ENCODE assay signal across 8 cellular contexts in genomic region chr19:45607071-45608029, GRCh38. TPM values are rescaled to one million over a fixed set of nuclear protein-coding genes. Genes with fewer than 3 reads are reported as not detected.
A peak's percentile ranks its signal among the peaks of the same experiment; 100 is the strongest.
DNase-seq lines count a peak whose midpoint lies in the region; ATAC-seq and TF ChIP-seq lines count a peak whose summit lies in the region.

No MANE protein-coding gene starts in this region.

- no peak overlapping the region for H3K27ac ChIP-seq in OCI-LY1 (ENCODE audit: low read depth, low read length, poor library complexity, severe bottlenecking)
- H3K27ac ChIP-seq in tibial nerve, result peak overlapping the region in 3 of 4 donors; percentile 15 to 62 (median 42)

- peaks cover 5 to 12% of the 10 kb centered on the region in 2 donors for H3K4me1 Mint-ChIP-seq in natural killer cell

- TF ChIP-seq CTCF in AG10803 (conservative IDR thresholded peaks at IDR 0.05; ENCODE audit: low read length), result peak; percentile 92
- TF ChIP-seq CTCF in OCI-LY1 (IDR thresholded peaks at IDR 0.05; ENCODE audit: low read length), result peak; percentile 60
- peak; percentile 84 for TF ChIP-seq CTCF in natural killer cell (IDR thresholded peaks at IDR 0.05)
- TF ChIP-seq CTCF in tibial nerve (IDR thresholded peaks at IDR 0.05), result peak; percentile 82 to 91 (median 90)

- H3K9me3 Mint-ChIP-seq in natural killer cell, result no peaks in the 10 kb centered on the region

- ATAC-seq in natural killer cell, result peak in 2 of 3 donors; percentile 73 to 81
- ATAC-seq in HG03159 (IDR thresholded peaks at IDR 0.05; ENCODE audit: unreplicated experiment), result no peak

- H4K20me1 ChIP-seq in OCI-LY1 (ENCODE audit: insufficient read depth, low read length), result no peaks in the 10 kb centered on the region

- peak; percentile 44 to 59 for TF ChIP-seq EP300 in tibial nerve (IDR thresholded peaks at IDR 0.05)

- intact Hi-C loops in natural killer cell (cut with micrococcal nuclease), result loop anchor here (1.0 to 5.0 kb wide), 2 partner anchors 36 to 75 kb away; no protein-coding TSS in a partner anchor

- peak overlapping the region in 1 of 2 donors; percentile 86 for H3K27ac Mint-ChIP-seq in natural killer cell

- peaks cover 10% of the 10 kb centered on the region for H3K36me3 Mint-ChIP-seq in natural killer cell

- DNase-seq in AG10803 (ENCODE audit: low read depth), result peak; percentile 49
- DNase-seq in H7, result peak; percentile 89
- peak; percentile 13 for DNase-seq in activated effector memory CD4-positive, alpha-beta T cell treated with Interleukin-2 at 50 U/mL for 16 hours
- peak; percentile 36 for DNase-seq in fibroblast of the conjunctiva (ENCODE audit: low read depth)
- DNase-seq in natural killer cell, result peak; percentile 43
- peak; percentile 60 to 75 for DNase-seq in tibial nerve (ENCODE audit: low spot score in 2 of 2)

- 12 to 16% methylated on average over 28 of the region's 28 CpGs for WGBS in tibial nerve, 2 donors

- no peak overlapping the region for H3K4me2 ChIP-seq in OCI-LY1 (ENCODE audit: low read length)

- H3K9me3 ChIP-seq in OCI-LY1 (ENCODE audit: low read length) (0 out of 2 replicates have a peak, but pooled peaks cover 5% of the 10 kb centered on the region), tibial nerve (no peaks in the 10 kb centered on the region)

- no peak overlapping the region for H3K4me3 Mint-ChIP-seq in natural killer cell

- H2AFZ ChIP-seq in OCI-LY1 (ENCODE audit: low read length), result no peak overlapping the region

- H3F3A ChIP-seq in OCI-LY1 (ENCODE audit: insufficient read depth, low read length), result no peaks in the 10 kb centered on the region

- no peak for TF ChIP-seq POLR2A in tibial nerve (IDR thresholded peaks at IDR 0.05)

- H3K36me3 ChIP-seq in H7 (replicated peaks; ENCODE audit: control insufficient read depth, insufficient read depth, low read length) (no peaks in the 10 kb centered on the region; the same call in 1 of the 2 replicates), OCI-LY1 (ENCODE audit: insufficient read depth, low read length) (peaks cover 36% of the 10 kb centered on the region), tibial nerve (peaks cover 0 to 40% (median 0%) of the 10 kb centered on the region in 3 donors)

- H3K27me3 Mint-ChIP-seq in natural killer cell (ENCODE audit: low read depth in 2 of 2), result peaks cover 11 to 13% of the 10 kb centered on the region in 2 donors

- no peaks in the 10 kb centered on the region for H3K9me2 ChIP-seq in OCI-LY1 (ENCODE audit: low read depth, low read length)

- H3K79me2 ChIP-seq in OCI-LY1 (ENCODE audit: insufficient read depth, low read length), result no peaks in the 10 kb centered on the region

- H3K27me3 ChIP-seq in H7 (ENCODE audit: control insufficient read depth, insufficient read depth, low read length) (peaks cover 9% of the 10 kb centered on the region), OCI-LY1 (ENCODE audit: insufficient read depth, low read length) (no peaks in the 10 kb centered on the region), tibial nerve (peaks cover 0 to 19% of the 10 kb centered on the region in 2 donors)

- H3K4me1 ChIP-seq in OCI-LY1 (ENCODE audit: insufficient read depth, low read length, severe bottlenecking) (no peaks in the 10 kb centered on the region), tibial nerve (peaks cover 0 to 12% (median 3%) of the 10 kb centered on the region in 4 donors)

- H3K4me3 ChIP-seq in AG10803 (ENCODE audit: low read length) (peak overlapping the region; percentile 42), H7 (ENCODE audit: insufficient read depth, low read depth, low read length) (peak overlapping the region; percentile 46), OCI-LY1 (ENCODE audit: low read depth, low read length, poor library complexity, severe bottlenecking) (no peak overlapping the region), tibial nerve (peak overlapping the region in 2 of 4 donors; percentile 19 to 40)

- H3K9ac ChIP-seq in OCI-LY1 (ENCODE audit: low read length), result no peak overlapping the region

RNA-seq across cellular contexts. Expression of gene GPR4, which starts 5.3 kb away (rescaled TPM):
- 0.07 and 0.41 TPM in 2 replicates for total RNA-seq in H7 (2014; rRNA removed; shearing (Covaris generic))
- total RNA-seq in natural killer cell, result under 1 TPM in 2 of 3 donors, not detected in 1; 0.12 to 0.13 TPM
- total RNA-seq in tibial nerve, result 10 to 100 TPM; 12.6 to 15.6 (median 13.8) TPM

RNA-seq across cellular contexts. Expression of gene OPA3, which starts 22.7 kb away (rescaled TPM):
- total RNA-seq in H7 (2014; rRNA removed; shearing (Covaris generic)), result 12.6 and 14.2 TPM in 2 replicates
- total RNA-seq in natural killer cell (10 to 100 TPM in 1 of 3 donors, 1 to 10 TPM in 2; 8.2 to 10.4 (median 9.0) TPM), tibial nerve (1 to 10 TPM; 4.8 to 6.7 (median 5.7) TPM)

RNA-seq across cellular contexts. Expression of gene EML2, which starts 31.8 kb away (rescaled TPM):
- 42.5 and 48.6 TPM in 2 replicates for total RNA-seq in H7 (2014; rRNA removed; shearing (Covaris generic))
- total RNA-seq in natural killer cell (100 to 1,000 TPM; 112 to 136 (median 117) TPM), tibial nerve (10 to 100 TPM; 21.0 to 57.1 (median 25.0) TPM)

Comparison
In these comparisons a context has a peak if more than half of its experiments do, and no peak if none do; other contexts are left out.
1. DNase-seq: peak in every context shown above with its lines; median percentile 89 in H7; 68 in tibial nerve; 49 in AG10803; 43 in natural killer cell; 36 in fibroblast of the conjunctiva; 13 in activated effector memory CD4-positive, alpha-beta T cell treated with Interleukin-2 at 50 U/mL for 16 hours.